Comparison of ENCODE assay signal across 1 cellular context in the genomic region with DNA sequence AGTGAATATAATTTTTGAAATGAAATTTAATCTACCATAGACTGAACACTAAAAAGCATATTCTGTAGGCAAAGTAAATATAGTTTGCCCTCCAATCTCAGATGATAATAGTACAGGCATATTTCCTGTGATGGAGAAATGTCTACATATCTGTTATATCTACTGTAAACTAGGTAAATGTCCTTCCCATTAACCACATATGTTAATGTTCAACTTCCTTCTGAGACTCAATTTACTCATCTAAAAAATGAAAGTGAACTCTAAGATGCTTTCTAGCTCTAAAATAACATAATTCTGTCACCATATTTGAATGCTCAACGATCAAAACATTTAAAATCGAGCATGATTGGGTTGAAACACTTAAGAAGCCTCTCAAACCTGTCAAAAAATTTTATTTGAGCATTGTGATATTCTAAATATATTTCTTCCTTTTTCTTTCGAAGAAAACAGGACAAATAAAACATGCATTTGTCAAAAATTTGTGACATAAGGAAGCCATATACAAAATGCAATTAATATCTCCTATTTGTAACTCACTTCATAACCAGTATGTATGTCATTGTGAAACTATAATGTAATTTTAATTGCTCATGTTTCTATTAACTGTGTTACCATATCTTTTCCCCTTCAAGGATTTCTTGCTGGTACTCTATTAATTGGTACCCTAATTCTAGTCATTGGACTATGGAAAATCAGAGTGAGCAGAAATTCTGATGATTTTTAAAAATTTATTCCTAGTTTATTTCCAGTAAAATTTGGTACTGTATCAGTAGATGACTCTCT.
TF ChIP-seq lines count a peak whose summit lies in the region.

No MANE protein-coding gene starts in this region.

TF ChIP-seq in GM12878, 131 proteins besides CTCF, POLR2A, EP300 and RAD21:
- TF ChIP-seq, protein P1, sequence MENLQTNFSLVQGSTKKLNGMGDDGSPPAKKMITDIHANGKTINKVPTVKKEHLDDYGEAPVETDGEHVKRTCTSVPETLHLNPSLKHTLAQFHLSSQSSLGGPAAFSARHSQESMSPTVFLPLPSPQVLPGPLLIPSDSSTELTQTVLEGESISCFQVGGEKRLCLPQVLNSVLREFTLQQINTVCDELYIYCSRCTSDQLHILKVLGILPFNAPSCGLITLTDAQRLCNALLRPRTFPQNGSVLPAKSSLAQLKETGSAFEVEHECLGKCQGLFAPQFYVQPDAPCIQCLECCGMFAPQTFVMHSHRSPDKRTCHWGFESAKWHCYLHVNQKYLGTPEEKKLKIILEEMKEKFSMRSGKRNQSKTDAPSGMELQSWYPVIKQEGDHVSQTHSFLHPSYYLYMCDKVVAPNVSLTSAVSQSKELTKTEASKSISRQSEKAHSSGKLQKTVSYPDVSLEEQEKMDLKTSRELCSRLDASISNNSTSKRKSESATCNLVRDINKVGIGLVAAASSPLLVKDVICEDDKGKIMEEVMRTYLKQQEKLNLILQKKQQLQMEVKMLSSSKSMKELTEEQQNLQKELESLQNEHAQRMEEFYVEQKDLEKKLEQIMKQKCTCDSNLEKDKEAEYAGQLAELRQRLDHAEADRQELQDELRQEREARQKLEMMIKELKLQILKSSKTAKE (IDR thresholded peaks at IDR 0.05; ENCODE audit: low read depth, poor library complexity, severe bottlenecking) = no peak
- TF ChIP-seq ATF7 (IDR thresholded peaks at IDR 0.05; ENCODE audit: low read depth) (peak; percentile 43; the same call in 1 of the 2 replicates), MTA2 (IDR thresholded peaks at IDR 0.05; ENCODE audit: low read depth) (peak; percentile 64)
TF ChIP-seq in GM12878: peak in this region for 2.
